Comparison of ENCODE assay signal across 10 cellular contexts in genomic region chr11:118907749-118908106, GRCh38. TPM values are rescaled to one million over a fixed set of nuclear protein-coding genes. Genes with fewer than 3 reads are reported as not detected.
DNase-seq lines count a peak whose midpoint lies in the region; ATAC-seq and TF ChIP-seq lines count a peak whose summit lies in the region.
"Had no signal": no experiment of that assay in that cellular context is flagged by ENCODE, and none has a peak within 500 bp of the region (broad histone marks: within the 10 kb centered on the region; RNA-seq: fewer than 3 reads in every experiment).

No MANE protein-coding gene starts in this region.

- peak overlapping the region; percentile 92 for H3K27ac Mint-ChIP-seq in osteocyte (ENCODE audit: unreplicated experiment)

- 46 to 69% methylated on average over 5 of the region's 5 CpGs for WGBS in esophagus, 2 donors

- H3K27me3 ChIP-seq in BLaER1, result no peaks in the 10 kb centered on the region
- H3K27me3 ChIP-seq in NT2/D1 (ENCODE audit: insufficient read depth, insufficient read length), result no peaks in the 10 kb centered on the region
- no peaks in the 10 kb centered on the region for H3K27me3 ChIP-seq in esophagus (ENCODE audit: control insufficient read depth in 1 of 2, insufficient read depth in 2 of 2, low read length in 2 of 2)

- H3K9me3 ChIP-seq in BLaER1, result no peaks in the 10 kb centered on the region
- no peaks in the 10 kb centered on the region for H3K9me3 ChIP-seq in NT2/D1 (ENCODE audit: insufficient read depth, low read length)
- H3K9me3 ChIP-seq in esophagus (ENCODE audit: control insufficient read depth in 2 of 2, insufficient read depth in 1 of 2, low read depth in 1 of 2, low read length in 1 of 2), result no peaks in the 10 kb centered on the region

- ATAC-seq in HG02970 (IDR thresholded peaks at IDR 0.05; ENCODE audit: low FRiP score, unreplicated experiment), result no peak
- no peak for ATAC-seq in HG02798 (IDR thresholded peaks at IDR 0.05; ENCODE audit: poor library complexity, unreplicated experiment)
- no peak for ATAC-seq in HG03354 (IDR thresholded peaks at IDR 0.05; ENCODE audit: poor library complexity, severe bottlenecking, unreplicated experiment)

- H3K9me3 Mint-ChIP-seq in osteocyte (ENCODE audit: unreplicated experiment), result no peaks in the 10 kb centered on the region

- H3K4me3 ChIP-seq in BLaER1 (no peak overlapping the region), NT2/D1 (ENCODE audit: insufficient read length, low read depth) (no peak overlapping the region), esophagus (ENCODE audit: low read depth in 1 of 2, low read length in 2 of 2) (no peak overlapping the region)

- H3K9ac ChIP-seq in BLaER1 (peak overlapping the region; percentile 45; the same call in 1 of the 2 replicates), NT2/D1 (ENCODE audit: insufficient read length, low read depth) (peak overlapping the region; percentile 32)

- peaks cover 55% of the 10 kb centered on the region for H3K4me1 Mint-ChIP-seq in osteocyte (ENCODE audit: unreplicated experiment)

- DNase-seq in NT2/D1 (ENCODE audit: low read depth, low spot score) (no peak), osteocyte (ENCODE audit: extremely low spot score, unreplicated experiment) (no peak)
- no peak for DNase-seq in NK-92 treated with Interleukin-12 subunit alpha and Interleukin-12 subunit beta, amount 100 ng/mL, for 24 hours (lab: John Stamatoyannopoulos, UW)

- peaks cover 14% of the 10 kb centered on the region; the same call in 1 of the 2 replicates for H4K20me1 ChIP-seq in BLaER1

- TF ChIP-seq CTCF in osteocyte (IDR thresholded peaks at IDR 0.05), result no peak

- H3K27ac ChIP-seq in BLaER1 (peak overlapping the region; percentile 96), esophagus (ENCODE audit: low read depth in 2 of 2, low read length in 1 of 2) (peak overlapping the region; percentile 65 to 84)

- H3K36me3 ChIP-seq in BLaER1 (peaks cover 54% of the 10 kb centered on the region), NT2/D1 (ENCODE audit: insufficient read depth, insufficient read length, low read length) (peaks cover 51% of the 10 kb centered on the region), esophagus (ENCODE audit: control insufficient read depth in 2 of 2, insufficient read depth in 2 of 2, low read length in 1 of 2) (peaks cover 0 to 14% of the 10 kb centered on the region in 2 donors)

- no peaks in the 10 kb centered on the region for H3K27me3 Mint-ChIP-seq in osteocyte (ENCODE audit: unreplicated experiment)

- H3K36me3 Mint-ChIP-seq in osteocyte (ENCODE audit: unreplicated experiment), result peaks cover 6% of the 10 kb centered on the region

- H3K4me1 ChIP-seq in BLaER1 (peaks cover 75% of the 10 kb centered on the region), NT2/D1 (ENCODE audit: insufficient read depth, insufficient read length) (peaks cover 11% of the 10 kb centered on the region), esophagus (ENCODE audit: control insufficient read depth in 2 of 2, insufficient read depth in 2 of 2, low read length in 1 of 2) (peaks cover 4 to 36% of the 10 kb centered on the region in 2 donors)

- H3K4me3 Mint-ChIP-seq in osteocyte (ENCODE audit: unreplicated experiment), result peak overlapping the region; percentile 60

- peak overlapping the region; percentile 99 for H3K4me2 ChIP-seq in BLaER1

RNA-seq across cellular contexts. Expression of gene BCL9L, which starts 18.0 kb away (rescaled TPM):
- 10 to 100 TPM in 1 of 2 donors, 1 to 10 TPM in 1; 8.5 to 30.4 TPM for polyA plus RNA-seq in esophagus
- 115 and 122 TPM in 2 replicates for total RNA-seq in osteocyte

RNA-seq across cellular contexts. Expression of gene CXCR5, which starts 24.0 kb away (rescaled TPM):
- under 1 TPM; 0.11 to 0.18 TPM for polyA plus RNA-seq in esophagus
- total RNA-seq in osteocyte, result not detected in 2 replicates
- total RNA-seq: G401, pulmonary artery endothelial cell had no signal

RNA-seq across cellular contexts. Expression of gene UPK2, which starts 48.4 kb away (rescaled TPM):
- polyA plus RNA-seq in esophagus, result 10 to 100 TPM in 1 of 2 donors, 1 to 10 TPM in 1; 1.1 to 11.2 TPM
- total RNA-seq in osteocyte, result 0.42 and 0.86 TPM in 2 replicates
- total RNA-seq: G401, pulmonary artery endothelial cell had no signal
